Comparison of ENCODE assay signal across 9 cellular contexts in genomic region chr17:8164815-8165131, GRCh38. TPM values are rescaled to one million over a fixed set of nuclear protein-coding genes. Genes with fewer than 3 reads are reported as not detected.
DNase-seq lines count a peak whose midpoint lies in the region; ATAC-seq and TF ChIP-seq lines count a peak whose summit lies in the region.
"Had no signal": no experiment of that assay in that cellular context is flagged by ENCODE, and none has a peak within 500 bp of the region (broad histone marks: within the 10 kb centered on the region; RNA-seq: fewer than 3 reads in every experiment).

No MANE protein-coding gene starts in this region.

- peak overlapping the region in 1 of 2 donors; percentile 79 for H3K4me3 Mint-ChIP-seq in CD14-positive monocyte

- no peaks in the 10 kb centered on the region for H3K9me3 ChIP-seq in SK-N-MC (ENCODE audit: low read depth, low read length)
- no peaks in the 10 kb centered on the region for H3K9me3 ChIP-seq in esophagus (ENCODE audit: control insufficient read depth in 2 of 2, insufficient read depth in 1 of 2, low read depth in 1 of 2, low read length in 1 of 2)
- H3K9me3 ChIP-seq in neutrophil = no peaks in the 10 kb centered on the region

- peak overlapping the region in 5 of 7 donors; percentile 57 to 98 (median 92) for H3K27ac Mint-ChIP-seq in CD14-positive monocyte

- TF ChIP-seq CTCF in CD14-positive monocyte (IDR thresholded peaks at IDR 0.05) (no peak), neutrophil (IDR thresholded peaks at IDR 0.05) (no peak)

- 78 to 79% methylated on average over 6 of the region's 6 CpGs for WGBS in esophagus, 2 donors

- H3K9ac ChIP-seq in SK-N-MC (ENCODE audit: insufficient read length) = no peak overlapping the region

- H3K36me3 ChIP-seq in SK-N-MC (ENCODE audit: insufficient read depth, low read length) (peaks cover 7% of the 10 kb centered on the region; the same call in 1 of the 2 replicates), esophagus (ENCODE audit: control insufficient read depth in 2 of 2, insufficient read depth in 2 of 2, low read length in 1 of 2) (peaks cover 0 to 12% of the 10 kb centered on the region in 2 donors), neutrophil (peaks cover 21% of the 10 kb centered on the region)

- H3K27ac ChIP-seq in SK-N-MC = peak overlapping the region; percentile 29; the same call in 1 of the 2 replicates
- peak overlapping the region; percentile 92 to 98 for H3K27ac ChIP-seq in esophagus (ENCODE audit: low read depth in 2 of 2, low read length in 1 of 2)
- peak overlapping the region; percentile 95 for H3K27ac ChIP-seq in neutrophil

- no peaks in the 10 kb centered on the region for H3K9me3 Mint-ChIP-seq in CD14-positive monocyte

- no peaks in the 10 kb centered on the region for H3K27me3 Mint-ChIP-seq in CD14-positive monocyte (ENCODE audit: low read depth in 3 of 3)

- H3K27me3 ChIP-seq in esophagus (ENCODE audit: control insufficient read depth in 1 of 2, insufficient read depth in 2 of 2, low read length in 2 of 2) (no peaks in the 10 kb centered on the region), neutrophil (no peaks in the 10 kb centered on the region)

- H3K4me3 ChIP-seq in SK-N-MC = no peak overlapping the region
- no peak overlapping the region for H3K4me3 ChIP-seq in esophagus (ENCODE audit: low read depth in 1 of 2, low read length in 2 of 2)
- H3K4me3 ChIP-seq in neutrophil (ENCODE audit: low read depth in 1 of 2, low read length in 1 of 2) = peak overlapping the region in 1 of 2 experiments; percentile 94

- intact Hi-C loops in CD14-positive monocyte (cut with micrococcal nuclease) = loop anchor here in 1 of 2 donors (5.0 kb wide), 1 partner anchor 37 kb away; no protein-coding TSS in a partner anchor

- peaks cover 18 to 20% of the 10 kb centered on the region in 2 donors for H3K36me3 Mint-ChIP-seq in CD14-positive monocyte

- peaks cover 43% of the 10 kb centered on the region for H3K4me1 Mint-ChIP-seq in CD14-positive monocyte

- H3K4me1 ChIP-seq in esophagus (ENCODE audit: control insufficient read depth in 2 of 2, insufficient read depth in 2 of 2, low read length in 1 of 2) (peaks cover 3 to 20% of the 10 kb centered on the region in 2 donors), neutrophil (ENCODE audit: control insufficient read depth in 1 of 2, insufficient read depth in 1 of 2, low read depth in 1 of 2, low read length in 1 of 2) (peaks cover 42 to 46% of the 10 kb centered on the region in 2 experiments)

- ATAC-seq in HG02678 (IDR thresholded peaks at IDR 0.05; ENCODE audit: unreplicated experiment) = no peak

- DNase-seq in CD14-positive monocyte (ENCODE audit: low spot score) (no peak), SK-N-MC (ENCODE audit: low read depth, low spot score) (no peak), NOMO-1 treated with DMSO at 0.1 percent for 48 hours (lab: John Stamatoyannopoulos, UW; ENCODE audit: unreplicated experiment) (no peak), cerebellar cortex (ENCODE audit: low spot score) (no peak), NCI-H345 treated with DMSO at 0.1 percent for 48 hours (lab: John Stamatoyannopoulos, UW; ENCODE audit: unreplicated experiment) (no peak)
- DNase-seq: DMS79 treated with DMSO at 0.1 percent for 48 hours had no signal

RNA-seq across cellular contexts. Expression of gene VAMP2, which starts 2.0 kb away (rescaled TPM):
- 10 to 100 TPM; 10.2 to 14.5 TPM for polyA plus RNA-seq in CD14-positive monocyte
- polyA plus RNA-seq in esophagus = 10 to 100 TPM; 21.9 to 22.4 TPM

RNA-seq across cellular contexts. Expression of gene TMEM107, which starts 11.4 kb away (rescaled TPM):
- polyA plus RNA-seq in CD14-positive monocyte (10 to 100 TPM; 31.4 to 37.4 TPM), esophagus (1 to 10 TPM; 5.6 to 8.9 TPM)

RNA-seq across cellular contexts. Expression of gene PER1, which starts 12.6 kb away (rescaled TPM):
- polyA plus RNA-seq in CD14-positive monocyte (1 to 10 TPM; 5.6 to 9.6 TPM), esophagus (10 to 100 TPM; 44.7 to 85.2 TPM)

RNA-seq across cellular contexts. Expression of gene BORCS6, which starts 25.2 kb away (rescaled TPM):
- polyA plus RNA-seq in CD14-positive monocyte (10 to 100 TPM; 13.9 to 14.1 TPM), esophagus (1 to 10 TPM; 3.3 to 8.2 TPM)

RNA-seq across cellular contexts. Expression of gene HES7, which starts 40.9 kb away (rescaled TPM):
- polyA plus RNA-seq in CD14-positive monocyte = not detected
- polyA plus RNA-seq in esophagus = under 1 TPM; 0.15 to 0.24 TPM

Comparison
In these comparisons a context has a peak if more than half of its experiments do, and no peak if none do; other contexts are left out.
1. H3K27ac ChIP-seq: peak in every context shown above with its lines; median percentile 95 in esophagus; 95 in neutrophil; 29 in SK-N-MC.
2. RNA of gene PER1, which starts 12.6 kb away (polyA plus RNA-seq): 44.7 to 85.2 TPM in esophagus; 5.6 to 9.6 TPM in CD14-positive monocyte; every median in the first group is over 4 times any median in the second.